ENCODE assay signal across 19 cellular contexts in the genomic region with DNA sequence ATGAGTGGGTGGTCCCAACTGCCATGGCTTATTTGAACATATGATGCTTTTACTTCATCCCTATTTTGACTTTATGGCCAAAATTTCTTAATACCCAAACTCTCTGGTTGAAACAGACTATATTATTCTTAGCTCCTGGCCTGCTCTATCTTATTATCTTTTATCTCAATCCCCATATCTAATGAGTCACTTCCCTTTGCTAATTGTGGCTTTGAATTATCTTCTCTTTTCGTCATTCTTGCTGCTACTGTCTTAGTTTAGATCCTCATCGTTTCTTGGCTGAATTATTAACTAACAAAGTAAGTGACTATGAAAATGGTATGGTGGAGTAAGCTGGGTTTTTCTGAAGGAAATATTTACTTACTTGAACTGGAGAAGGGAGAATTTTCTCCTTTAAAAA.
"Had no signal": no experiment of that assay in that cellular context is flagged by ENCODE, and none has a peak within 500 bp of the region (broad histone marks: within the 10 kb centered on the region; RNA-seq: fewer than 3 reads in every experiment).

No MANE protein-coding gene starts in this region.

- H3K4me3 ChIP-seq: body of pancreas, cardiac muscle cell, heart left ventricle, lower lobe of right lung, thoracic aorta, vagina had no signal

- H3K27ac Mint-ChIP-seq: activated CD4-positive, alpha-beta memory T cell treated with anti-CD3 and anti-CD28 coated beads for 36 hours; activated naive CD4-positive, alpha-beta T cell treated with anti-CD3 and anti-CD28 coated beads, Interleukin-2, amount 10 ng/mL, durations not matched to agents 7 days and 5 days; type B pancreatic cell had no signal

- H3K4me1 Mint-ChIP-seq: activated naive CD4-positive, alpha-beta T cell treated with anti-CD3 and anti-CD28 coated beads, Interleukin-2, amount 10 ng/mL, durations not matched to agents 7 days and 5 days; naive B cell had no signal

- H3K36me3 ChIP-seq: cardiac muscle cell, heart left ventricle, lower lobe of right lung, thoracic aorta, vagina had no signal

- DNase-seq: activated CD4-positive, alpha-beta memory T cell treated with anti-CD3 and anti-CD28 coated beads for 36 hours; activated CD4-positive, alpha-beta T cell treated with anti-CD3 and anti-CD28 coated beads for 48 hours; activated naive CD4-positive, alpha-beta T cell treated with anti-CD3 and anti-CD28 coated beads, Interleukin-2, amount 10 ng/mL, durations not matched to agents 7 days and 5 days; activated T-cell treated with anti-CD3 and anti-CD28 coated beads, Interleukin-2, amount 50 U/mL, for 48 hours; body of pancreas; heart left ventricle; kidney; lower lobe of right lung; naive B cell; small intestine; stimulated activated CD4-positive, alpha-beta T cell treated with anti-CD3 and anti-CD28 coated beads, Interleukin-15, amount 100 ng/mL, for 24 hours; stimulated activated CD8-positive, alpha-beta memory T cell treated with anti-CD3 and anti-CD28 coated beads, Interleukin-4, amount 100 ng/mL, for 48 hours; stimulated activated naive CD4-positive, alpha-beta T cell had no signal

- H3K9me3 ChIP-seq: lower lobe of right lung, thoracic aorta, vagina had no signal

- H3K4me1 ChIP-seq: body of pancreas, heart left ventricle, lower lobe of right lung, vagina had no signal

- H3K9me3 Mint-ChIP-seq: activated CD4-positive, alpha-beta memory T cell treated with anti-CD3 and anti-CD28 coated beads for 36 hours; activated naive CD4-positive, alpha-beta T cell treated with anti-CD3 and anti-CD28 coated beads, Interleukin-2, amount 10 ng/mL, durations not matched to agents 7 days and 5 days; type B pancreatic cell had no signal

- ATAC-seq: body of pancreas, heart left ventricle, lower lobe of right lung, sciatic nerve had no signal

- H3K4me3 Mint-ChIP-seq: activated CD4-positive, alpha-beta memory T cell treated with anti-CD3 and anti-CD28 coated beads for 36 hours; activated naive CD4-positive, alpha-beta T cell treated with anti-CD3 and anti-CD28 coated beads, Interleukin-2, amount 10 ng/mL, durations not matched to agents 7 days and 5 days; naive B cell; type B pancreatic cell had no signal

- H3K36me3 Mint-ChIP-seq: activated CD4-positive, alpha-beta memory T cell treated with anti-CD3 and anti-CD28 coated beads for 36 hours; activated naive CD4-positive, alpha-beta T cell treated with anti-CD3 and anti-CD28 coated beads, Interleukin-2, amount 10 ng/mL, durations not matched to agents 7 days and 5 days; type B pancreatic cell had no signal

- H3K27me3 Mint-ChIP-seq: activated naive CD4-positive, alpha-beta T cell treated with anti-CD3 and anti-CD28 coated beads, Interleukin-2, amount 10 ng/mL, durations not matched to agents 7 days and 5 days; type B pancreatic cell had no signal

- H3K27ac ChIP-seq: body of pancreas, cardiac muscle cell, epithelial cell of prostate, heart left ventricle, lower lobe of right lung, thoracic aorta, vagina had no signal

- H3K27me3 ChIP-seq: body of pancreas, cardiac muscle cell, heart left ventricle, vagina had no signal
